Comparison of ENCODE assay signal across 8 cellular contexts in the genomic region with DNA sequence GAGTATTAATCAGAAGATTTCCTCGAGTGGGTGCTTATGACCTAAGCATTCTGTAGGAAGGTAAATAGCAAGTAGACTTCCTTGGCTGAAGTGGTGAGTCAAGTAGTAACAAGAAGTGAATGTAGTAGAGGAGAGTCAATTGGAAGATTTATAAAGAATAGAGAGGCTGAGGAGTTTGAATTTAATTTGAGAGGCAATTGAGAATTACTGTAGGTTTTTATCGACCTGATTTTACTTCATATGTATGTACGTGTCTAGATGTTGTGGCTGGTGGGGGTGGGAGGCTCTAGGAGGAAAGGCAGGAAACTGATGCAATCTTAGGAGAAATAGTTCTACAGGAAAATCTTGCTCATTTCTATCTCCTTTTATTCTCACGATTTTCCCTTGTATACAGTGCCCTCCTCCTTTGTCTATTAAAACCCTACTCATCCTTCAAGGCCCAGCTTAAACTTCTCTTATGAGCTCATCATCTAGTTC. TPM values are rescaled to one million over a fixed set of nuclear protein-coding genes. Genes with fewer than 3 reads are reported as not detected.
DNase-seq lines count a peak whose midpoint lies in the region; ATAC-seq lines count a peak whose summit lies in the region.

No MANE protein-coding gene starts in this region.

- intact Hi-C loops in left cardiac atrium (cut with DNase I) = no loop called here

- peaks cover 34% of the 10 kb centered on the region for H3K36me3 Mint-ChIP-seq in T-helper 1 cell treated with Interleukin-12 subunit alpha and Interleukin-12 subunit beta and Interleukin-4 antibody, amounts not matched to agents 30 μg/mL and 1 μg/mL, for 36 hours (ENCODE audit: low read depth)

- peak overlapping the region; percentile 76 for H3K27ac Mint-ChIP-seq in T-helper 1 cell treated with Interleukin-12 subunit alpha and Interleukin-12 subunit beta and Interleukin-4 antibody, amounts not matched to agents 30 μg/mL and 1 μg/mL, for 36 hours

- peak overlapping the region; percentile 74 for H3K4me3 Mint-ChIP-seq in T-helper 1 cell treated with Interleukin-12 subunit alpha and Interleukin-12 subunit beta and Interleukin-4 antibody, amounts not matched to agents 30 μg/mL and 1 μg/mL, for 36 hours

- peaks cover 51% of the 10 kb centered on the region for H3K4me1 Mint-ChIP-seq in T-helper 1 cell treated with Interleukin-12 subunit alpha and Interleukin-12 subunit beta and Interleukin-4 antibody, amounts not matched to agents 30 μg/mL and 1 μg/mL, for 36 hours (ENCODE audit: low read depth)

- peak; percentile 35 for ATAC-seq in GM18502 (IDR thresholded peaks at IDR 0.05; ENCODE audit: poor library complexity, unreplicated experiment)
- peak; percentile 37 for ATAC-seq in HG02870 (IDR thresholded peaks at IDR 0.05; ENCODE audit: unreplicated experiment)
- ATAC-seq in left cardiac atrium = no peak

- DNase-seq in glomerular visceral epithelial cell (ENCODE audit: extremely low spot score) = peak; percentile 12
- no peak for DNase-seq in NCI-H2171 (lab: John Stamatoyannopoulos, UW)
- no peak for DNase-seq in left cardiac atrium
- no peak for DNase-seq in inferior parietal cortex (ENCODE audit: extremely low spot score)
- DNase-seq in NCI-H1092 (lab: John Stamatoyannopoulos, UW) = no peak

- no peaks in the 10 kb centered on the region for H3K9me3 Mint-ChIP-seq in T-helper 1 cell treated with Interleukin-12 subunit alpha and Interleukin-12 subunit beta and Interleukin-4 antibody, amounts not matched to agents 30 μg/mL and 1 μg/mL, for 36 hours

- no peaks in the 10 kb centered on the region for H3K27me3 Mint-ChIP-seq in T-helper 1 cell treated with Interleukin-12 subunit alpha and Interleukin-12 subunit beta and Interleukin-4 antibody, amounts not matched to agents 30 μg/mL and 1 μg/mL, for 36 hours (ENCODE audit: low read depth)

RNA-seq across cellular contexts. Expression of gene OGT, which starts 8.7 kb away (rescaled TPM):
- total RNA-seq in left cardiac atrium = 10 to 100 TPM; 64.7 to 68.8 TPM

RNA-seq across cellular contexts. Expression of gene GCNA, which starts 36.7 kb away (rescaled TPM):
- 1 to 10 TPM; 1.2 to 1.3 TPM for total RNA-seq in left cardiac atrium

Comparison
In these comparisons a context has a peak if more than half of its experiments do, and no peak if none do; other contexts are left out.
1. ATAC-seq: peak in GM18502 (single experiment) and HG02870 (single experiment); none in left cardiac atrium (0 of 2).